Comparison of ENCODE assay signal across 17 cellular contexts in genomic region chr3:61454000-61454399, GRCh38.
DNase-seq lines count a peak whose midpoint lies in the region; ATAC-seq and TF ChIP-seq lines count a peak whose summit lies in the region.
"Had no signal": no experiment of that assay in that cellular context is flagged by ENCODE, and none has a peak within 500 bp of the region (broad histone marks: within the 10 kb centered on the region; RNA-seq: fewer than 3 reads in every experiment).

No MANE protein-coding gene starts in this region.

- no peaks in the 10 kb centered on the region for H4K20me1 ChIP-seq in mammary epithelial cell (ENCODE audit: insufficient read depth, low read length)

- peaks cover 6% of the 10 kb centered on the region for H3K36me3 Mint-ChIP-seq in MCF 10A (ENCODE audit: insufficient read depth, unreplicated experiment)
- H3K36me3 Mint-ChIP-seq in nephron progenitor cell (ENCODE audit: low read depth), result no peaks in the 10 kb centered on the region
- H3K36me3 Mint-ChIP-seq: CD14-positive monocyte; CD8-positive, alpha-beta T cell had no signal

- H3K36me3 ChIP-seq in mammary epithelial cell (ENCODE audit: insufficient read depth, low read length) (no peaks in the 10 kb centered on the region), ectodermal cell (ENCODE audit: control insufficient read depth, insufficient read depth, low read length) (no peaks in the 10 kb centered on the region), Peyer's patch (no peaks in the 10 kb centered on the region)

- H3K4me3 Mint-ChIP-seq in MCF 10A (ENCODE audit: unreplicated experiment) (no peak overlapping the region), nephron progenitor cell (no peak overlapping the region)
- H3K4me3 Mint-ChIP-seq: CD14-positive monocyte; CD8-positive, alpha-beta T cell; H9 had no signal

- H3K4me3 ChIP-seq in mammary epithelial cell (replicated peaks in 1 of 3; ENCODE audit: insufficient read depth in 1 of 3, low read depth in 2 of 3, low read length in 3 of 3), result no peak overlapping the region
- no peak overlapping the region for H3K4me3 ChIP-seq in ectodermal cell (ENCODE audit: insufficient read depth, low read depth, low read length)
- H3K4me3 ChIP-seq in Peyer's patch, result no peak overlapping the region
- H3K4me3 ChIP-seq: GM23248 had no signal

- no peak for TF ChIP-seq POLR2A in Peyer's patch (IDR thresholded peaks at IDR 0.05)

- BruUV-seq in MCF 10A (replicated peaks; lab: Mats Ljungman, UMichigan) (no TSS peak), mammary epithelial cell (replicated peaks; lab: Mats Ljungman, UMichigan) (no TSS peak)

- no peaks in the 10 kb centered on the region for H3K27me3 ChIP-seq in mammary epithelial cell (ENCODE audit: insufficient read depth, low read length)
- no peaks in the 10 kb centered on the region for H3K27me3 ChIP-seq in ectodermal cell (ENCODE audit: control insufficient read depth, insufficient read depth, low read length, poor library complexity, severe bottlenecking)
- H3K27me3 ChIP-seq in Peyer's patch, result no peaks in the 10 kb centered on the region

- peaks cover 5% of the 10 kb centered on the region for H3K9me3 Mint-ChIP-seq in MCF 10A (ENCODE audit: unreplicated experiment)
- H3K9me3 Mint-ChIP-seq in nephron progenitor cell, result no peaks in the 10 kb centered on the region
- H3K9me3 Mint-ChIP-seq: CD8-positive, alpha-beta T cell; H9 had no signal

- TF ChIP-seq CTCF in MCF 10A (IDR thresholded peaks at IDR 0.05; ENCODE audit: unreplicated experiment) (no peak), mammary epithelial cell (conservative IDR thresholded peaks at IDR 0.05 in 1 of 2, IDR thresholded peaks at IDR 0.05 in 1 of 2; ENCODE audit: extremely low read depth in 1 of 2, insufficient read depth in 1 of 2, low read depth in 1 of 2, low read length in 2 of 2) (no peak), nephron progenitor cell (IDR thresholded peaks at IDR 0.05) (no peak), Peyer's patch (IDR thresholded peaks at IDR 0.05) (no peak)

- dilution Hi-C loops in mammary epithelial cell (cut with HindIII; ENCODE audit: low sequenced_read_pairs), result no loop called here

- WGBS in mammary epithelial cell (ENCODE audit: low coverage, missing lambda C conversion rate), result 72% methylated on average over 5 of the region's 5 CpGs
- 28 to 38% methylated on average over 4 to 5 of the region's 5 CpGs for WGBS in ectodermal cell, 2 experiments

- H3K4me1 Mint-ChIP-seq in MCF 10A (ENCODE audit: insufficient read depth, unreplicated experiment), result peaks cover 31% of the 10 kb centered on the region
- peaks cover 37% of the 10 kb centered on the region for H3K4me1 Mint-ChIP-seq in nephron progenitor cell
- H3K4me1 Mint-ChIP-seq: CD14-positive monocyte had no signal

- CTCF ChIA-PET in MCF 10A (lab: Yijun Ruan, JAX) (no interaction called here), mammary epithelial cell (lab: Charles Lee; ENCODE audit: low non-redundant PET) (no interaction called here)

- no peak overlapping the region for H3K27ac ChIP-seq in mammary epithelial cell (ENCODE audit: insufficient read depth, low read depth, low read length)
- peak overlapping the region; percentile 65 for H3K27ac ChIP-seq in ectodermal cell (ENCODE audit: insufficient read depth, low read depth, low read length, poor library complexity, severe bottlenecking)
- H3K27ac ChIP-seq in Peyer's patch, result no peak overlapping the region
- H3K27ac ChIP-seq: 22Rv1 had no signal

- intact Hi-C loops in MCF 10A (cut with micrococcal nuclease) (loop anchor here (2.0 kb wide), 1 partner anchor 77 kb away; no protein-coding TSS in a partner anchor), mammary epithelial cell (cut with micrococcal nuclease) (no loop called here)

- no peaks in the 10 kb centered on the region for H3K9me3 ChIP-seq in mammary epithelial cell (replicated peaks; ENCODE audit: insufficient read depth, low read length)
- no peaks in the 10 kb centered on the region for H3K9me3 ChIP-seq in ectodermal cell (ENCODE audit: control insufficient read depth, low read length)
- H3K9me3 ChIP-seq in Peyer's patch, result no peaks in the 10 kb centered on the region

- no peak overlapping the region for H2AFZ ChIP-seq in mammary epithelial cell (ENCODE audit: low read depth, low read length)
- H2AFZ ChIP-seq: GM23248 had no signal

- no peak for ATAC-seq in GM19035 (IDR thresholded peaks at IDR 0.05; ENCODE audit: unreplicated experiment)
- ATAC-seq: CD8-positive, alpha-beta T cell had no signal

- H3K27me3 Mint-ChIP-seq in MCF 10A (ENCODE audit: insufficient read depth, unreplicated experiment), result no peaks in the 10 kb centered on the region
- H3K27me3 Mint-ChIP-seq in nephron progenitor cell (ENCODE audit: low read depth, poor library complexity), result peaks cover 5% of the 10 kb centered on the region

- no peaks in the 10 kb centered on the region for H3K79me2 ChIP-seq in mammary epithelial cell (ENCODE audit: insufficient read depth, low read length)

- no peak for DNase-seq in MCF 10A (ENCODE audit: unreplicated experiment)
- DNase-seq in mammary epithelial cell, result no peak
- no peak for DNase-seq in nephron progenitor cell
- DNase-seq in superior temporal gyrus (ENCODE audit: extremely low spot score), result no peak
- no peak for DNase-seq in Peyer's patch
- no peak for DNase-seq in stimulated activated CD8-positive, alpha-beta memory T cell treated with anti-CD3 and anti-CD28 coated beads, Interleukin-4, amount 100 ng/mL, for 48 hours
- DNase-seq: CD8-positive, alpha-beta T cell; COR-L47; DMS153; DMS79 treated with DMSO at 0.1 percent for 48 hours; GF-D8; H9 had no signal

- H3K4me1 ChIP-seq in mammary epithelial cell (ENCODE audit: insufficient read depth, low read length) (no peaks in the 10 kb centered on the region), ectodermal cell (ENCODE audit: control insufficient read depth, insufficient read depth, low read length) (peaks cover 12% of the 10 kb centered on the region), Peyer's patch (no peaks in the 10 kb centered on the region)

- POLR2A ChIA-PET in MCF 10A (lab: Yijun Ruan, JAX), result interaction anchor here (1.4 kb wide), 1 partner anchor 14 kb away, joined by 5 read pairs; no protein-coding TSS in a partner anchor

- no peak overlapping the region for H3K4me2 ChIP-seq in mammary epithelial cell (ENCODE audit: insufficient read depth, low read depth, low read length)

- no peak overlapping the region for H3K9ac ChIP-seq in mammary epithelial cell (ENCODE audit: insufficient read depth, low read length)
- H3K9ac ChIP-seq: GM23248 had no signal

- H3K27ac Mint-ChIP-seq in MCF 10A (ENCODE audit: low read depth, unreplicated experiment) (peak overlapping the region; percentile 60), nephron progenitor cell (peak overlapping the region; percentile 94)
- H3K27ac Mint-ChIP-seq: CD14-positive monocyte; CD8-positive, alpha-beta T cell had no signal

- in situ Hi-C loops in mammary epithelial cell (cut with MboI; ENCODE audit: low sequenced_read_pairs in 2 of 2), result no loop called here
